Comparison of ENCODE assay signal across 1 cellular context in genomic region chr12:113184900-113185179, GRCh38.
TF ChIP-seq lines count a peak whose summit lies in the region.

No MANE protein-coding gene starts in this region.

TF ChIP-seq in K562, 482 proteins besides CTCF, POLR2A, EP300 and RAD21 (continued from another document):
- no peak for TF ChIP-seq ZNF23 (CRISPR knock-in tag; IDR thresholded peaks at IDR 0.05)
- TF ChIP-seq CHD2 (IDR thresholded peaks at IDR 0.05; ENCODE audit: low read depth, low read length), result peak; percentile 76
- no peak for TF ChIP-seq NCOA4 (IDR thresholded peaks at IDR 0.05; ENCODE audit: partially characterized antibody)
- TF ChIP-seq USF1 (CRISPR knock-in tag; IDR thresholded peaks at IDR 0.05), result peak; percentile 75
- TF ChIP-seq ZBTB1 (CRISPR knock-in tag; IDR thresholded peaks at IDR 0.05; ENCODE audit: borderline replicate concordance, low read depth), result no peak
- TF ChIP-seq HOMEZ (CRISPR knock-in tag; IDR thresholded peaks at IDR 0.05), result 0 out of 2 replicates have a peak, but pooled peaks have one; percentile 38
- TF ChIP-seq ZNF507 (tag; conservative IDR thresholded peaks at IDR 0.05), result no peak
- peak; percentile 0; the same call in 1 of the 2 replicates for TF ChIP-seq JUND (IDR thresholded peaks at IDR 0.05; ENCODE audit: borderline replicate concordance, low read depth, low read length)
- no peak for TF ChIP-seq JUND (tag; IDR thresholded peaks at IDR 0.05; ENCODE audit: borderline replicate concordance, low read depth, low read length)
- TF ChIP-seq, protein P1, sequence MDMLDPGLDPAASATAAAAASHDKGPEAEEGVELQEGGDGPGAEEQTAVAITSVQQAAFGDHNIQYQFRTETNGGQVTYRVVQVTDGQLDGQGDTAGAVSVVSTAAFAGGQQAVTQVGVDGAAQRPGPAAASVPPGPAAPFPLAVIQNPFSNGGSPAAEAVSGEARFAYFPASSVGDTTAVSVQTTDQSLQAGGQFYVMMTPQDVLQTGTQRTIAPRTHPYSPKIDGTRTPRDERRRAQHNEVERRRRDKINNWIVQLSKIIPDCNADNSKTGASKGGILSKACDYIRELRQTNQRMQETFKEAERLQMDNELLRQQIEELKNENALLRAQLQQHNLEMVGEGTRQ (CRISPR knock-in tag; IDR thresholded peaks at IDR 0.05), result peak; percentile 80
- TF ChIP-seq, protein P2, sequence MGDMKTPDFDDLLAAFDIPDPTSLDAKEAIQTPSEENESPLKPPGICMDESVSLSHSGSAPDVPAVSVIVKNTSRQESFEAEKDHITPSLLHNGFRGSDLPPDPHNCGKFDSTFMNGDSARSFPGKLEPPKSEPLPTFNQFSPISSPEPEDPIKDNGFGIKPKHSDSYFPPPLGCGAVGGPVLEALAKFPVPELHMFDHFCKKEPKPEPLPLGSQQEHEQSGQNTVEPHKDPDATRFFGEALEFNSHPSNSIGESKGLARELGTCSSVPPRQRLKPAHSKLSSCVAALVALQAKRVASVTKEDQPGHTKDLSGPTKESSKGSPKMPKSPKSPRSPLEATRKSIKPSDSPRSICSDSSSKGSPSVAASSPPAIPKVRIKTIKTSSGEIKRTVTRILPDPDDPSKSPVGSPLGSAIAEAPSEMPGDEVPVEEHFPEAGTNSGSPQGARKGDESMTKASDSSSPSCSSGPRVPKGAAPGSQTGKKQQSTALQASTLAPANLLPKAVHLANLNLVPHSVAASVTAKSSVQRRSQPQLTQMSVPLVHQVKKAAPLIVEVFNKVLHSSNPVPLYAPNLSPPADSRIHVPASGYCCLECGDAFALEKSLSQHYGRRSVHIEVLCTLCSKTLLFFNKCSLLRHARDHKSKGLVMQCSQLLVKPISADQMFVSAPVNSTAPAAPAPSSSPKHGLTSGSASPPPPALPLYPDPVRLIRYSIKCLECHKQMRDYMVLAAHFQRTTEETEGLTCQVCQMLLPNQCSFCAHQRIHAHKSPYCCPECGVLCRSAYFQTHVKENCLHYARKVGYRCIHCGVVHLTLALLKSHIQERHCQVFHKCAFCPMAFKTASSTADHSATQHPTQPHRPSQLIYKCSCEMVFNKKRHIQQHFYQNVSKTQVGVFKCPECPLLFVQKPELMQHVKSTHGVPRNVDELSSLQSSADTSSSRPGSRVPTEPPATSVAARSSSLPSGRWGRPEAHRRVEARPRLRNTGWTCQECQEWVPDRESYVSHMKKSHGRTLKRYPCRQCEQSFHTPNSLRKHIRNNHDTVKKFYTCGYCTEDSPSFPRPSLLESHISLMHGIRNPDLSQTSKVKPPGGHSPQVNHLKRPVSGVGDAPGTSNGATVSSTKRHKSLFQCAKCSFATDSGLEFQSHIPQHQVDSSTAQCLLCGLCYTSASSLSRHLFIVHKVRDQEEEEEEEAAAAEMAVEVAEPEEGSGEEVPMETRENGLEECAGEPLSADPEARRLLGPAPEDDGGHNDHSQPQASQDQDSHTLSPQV (IDR thresholded peaks at IDR 0.05), result 0 out of 2 replicates have a peak, but pooled peaks have one; percentile 38
- TF ChIP-seq HCFC1 (IDR thresholded peaks at IDR 0.05; ENCODE audit: low read depth, low read length), result 0 out of 2 replicates have a peak, but pooled peaks have one; percentile 7
- peak; percentile 41; the same call in 1 of the 2 replicates for TF ChIP-seq BHLHE40 (IDR thresholded peaks at IDR 0.05; ENCODE audit: low read length)
- TF ChIP-seq NRF1 (conservative IDR thresholded peaks at IDR 0.05 in 1 of 2, IDR thresholded peaks at IDR 0.05 in 1 of 2), result peak; percentile 58 to 61; a peak in 3 of 4 replicates
